ENCODE assay signal across 1 cellular context in genomic region chr17:67717624-67718324, GRCh38.
TF ChIP-seq lines count a peak whose summit lies in the region.

TSS of gene NOL11 (plus strand) at chr17:67717936. CDS start at chr17:67717948, 12 bp downstream.

TF ChIP-seq in K562, 482 proteins besides CTCF, POLR2A, EP300 and RAD21 (continued from another document and continues in another):
- TF ChIP-seq STAG1 (CRISPR knock-in tag; IDR thresholded peaks at IDR 0.05; ENCODE audit: borderline replicate concordance) (no peak), ZNF707 (CRISPR knock-in tag; conservative IDR thresholded peaks at IDR 0.05) (no peak), TCFL5 (CRISPR knock-in tag; conservative IDR thresholded peaks at IDR 0.05) (no peak), NFE2L1 (tag; IDR thresholded peaks at IDR 0.05; ENCODE audit: borderline replicate concordance, low read depth) (no peak), RBBP5 (IDR thresholded peaks at IDR 0.05; ENCODE audit: borderline replicate concordance, insufficient read depth, low read length, poor library complexity, severe bottlenecking) (peak; percentile 89), NR2C1 (IDR thresholded peaks at IDR 0.05) (no peak; the same call in 1 of the 2 replicates), NR2C1 (tag; IDR thresholded peaks at IDR 0.05) (no peak; the same call in 1 of the 2 replicates), MLLT1 (IDR thresholded peaks at IDR 0.05) (no peak), ZNF212 (CRISPR knock-in tag; IDR thresholded peaks at IDR 0.05) (no peak), PHTF2 (CRISPR knock-in tag; IDR thresholded peaks at IDR 0.05) (no peak), KHSRP (IDR thresholded peaks at IDR 0.05) (no peak), ZNF318 (IDR thresholded peaks at IDR 0.05; ENCODE audit: borderline replicate concordance in 1 of 2, low read depth in 1 of 2) (no peak), TEAD4 (IDR thresholded peaks at IDR 0.05; ENCODE audit: low read length) (peak; percentile 35; the same call in 1 of the 2 replicates), TEAD4 (CRISPR knock-in tag; IDR thresholded peaks at IDR 0.05; ENCODE audit: borderline replicate concordance) (no peak), ERF (CRISPR knock-in tag; IDR thresholded peaks at IDR 0.05) (peak; percentile 13; the same call in 1 of the 2 replicates), THRA (IDR thresholded peaks at IDR 0.05) (no peak), ZKSCAN3 (CRISPR knock-in tag; IDR thresholded peaks at IDR 0.05) (no peak), BDP1 (IDR thresholded peaks at IDR 0.05; ENCODE audit: insufficient read depth, insufficient read length) (no peak), ZKSCAN1 (IDR thresholded peaks at IDR 0.05; ENCODE audit: low read depth, low read length) (peak; percentile 75; the same call in 1 of the 2 replicates), BCOR (IDR thresholded peaks at IDR 0.05) (no peak), ZFP30 (CRISPR knock-in tag; IDR thresholded peaks at IDR 0.05; ENCODE audit: borderline replicate concordance) (no peak), ZNF76 (CRISPR knock-in tag; IDR thresholded peaks at IDR 0.05; ENCODE audit: borderline replicate concordance) (no peak), POLR2G (IDR thresholded peaks at IDR 0.05; ENCODE audit: low read depth, low read length) (peak; percentile 94), ZNF354B (CRISPR knock-in tag; IDR thresholded peaks at IDR 0.05) (no peak), PHF20 (IDR thresholded peaks at IDR 0.05; ENCODE audit: partially characterized antibody) (peak; percentile 86), POLR2AphosphoS5 (IDR thresholded peaks at IDR 0.05; ENCODE audit: control insufficient read depth, insufficient read depth, low read depth, low read length) (peak; percentile 96), TRIM28 (IDR thresholded peaks at IDR 0.05) (0 out of 2 replicates have a peak, but pooled peaks have one; percentile 15), KDM5B (IDR thresholded peaks at IDR 0.05; ENCODE audit: insufficient replicate concordance, low read depth, low read length) (peak; percentile 86), NR4A1 (CRISPR knock-in tag; IDR thresholded peaks at IDR 0.05) (no peak), NR4A1 (tag; IDR thresholded peaks at IDR 0.05) (no peak), KAT8 (IDR thresholded peaks at IDR 0.05; ENCODE audit: low read depth) (no peak; the same call in 1 of the 2 replicates), ZBTB43 (CRISPR knock-in tag; IDR thresholded peaks at IDR 0.05) (no peak), GATAD2A (IDR thresholded peaks at IDR 0.05) (no peak), PPARD (CRISPR knock-in tag; IDR thresholded peaks at IDR 0.05) (no peak), MAZ (CRISPR knock-in tag; conservative IDR thresholded peaks at IDR 0.05 in 1 of 2, IDR thresholded peaks at IDR 0.05 in 1 of 2) (peak; percentile 82 to 92), NFYB (IDR thresholded peaks at IDR 0.05; ENCODE audit: extremely low read depth, insufficient read length) (no peak), NFIC (IDR thresholded peaks at IDR 0.05) (peak; percentile 61), ZNF830 (CRISPR knock-in tag; IDR thresholded peaks at IDR 0.05) (no peak), XRCC3 (IDR thresholded peaks at IDR 0.05) (no peak), ZNF589 (CRISPR knock-in tag; IDR thresholded peaks at IDR 0.05; ENCODE audit: low read depth) (peak; percentile 10; the same call in 1 of the 2 replicates), ETV1 (tag; conservative IDR thresholded peaks at IDR 0.05; ENCODE audit: low read depth) (peak; percentile 96), ZNF224 (CRISPR knock-in tag; IDR thresholded peaks at IDR 0.05) (no peak), MTF1 (CRISPR knock-in tag; IDR thresholded peaks at IDR 0.05; ENCODE audit: borderline replicate concordance) (no peak), ZBTB8A (IDR thresholded peaks at IDR 0.05; ENCODE audit: partially characterized antibody) (no peak), HMG20B (CRISPR knock-in tag; IDR thresholded peaks at IDR 0.05) (no peak), CCNT2 (IDR thresholded peaks at IDR 0.05; ENCODE audit: borderline replicate concordance, extremely low read depth, insufficient read length, low read depth, low read length) (peak; percentile 79), RNF2 (IDR thresholded peaks at IDR 0.05) (peak; percentile 55; the same call in 1 of the 2 replicates)
- TF ChIP-seq, protein P1, sequence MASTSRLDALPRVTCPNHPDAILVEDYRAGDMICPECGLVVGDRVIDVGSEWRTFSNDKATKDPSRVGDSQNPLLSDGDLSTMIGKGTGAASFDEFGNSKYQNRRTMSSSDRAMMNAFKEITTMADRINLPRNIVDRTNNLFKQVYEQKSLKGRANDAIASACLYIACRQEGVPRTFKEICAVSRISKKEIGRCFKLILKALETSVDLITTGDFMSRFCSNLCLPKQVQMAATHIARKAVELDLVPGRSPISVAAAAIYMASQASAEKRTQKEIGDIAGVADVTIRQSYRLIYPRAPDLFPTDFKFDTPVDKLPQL (IDR thresholded peaks at IDR 0.05; ENCODE audit: extremely low read depth, insufficient read length), result no peak
- TF ChIP-seq, protein P2, sequence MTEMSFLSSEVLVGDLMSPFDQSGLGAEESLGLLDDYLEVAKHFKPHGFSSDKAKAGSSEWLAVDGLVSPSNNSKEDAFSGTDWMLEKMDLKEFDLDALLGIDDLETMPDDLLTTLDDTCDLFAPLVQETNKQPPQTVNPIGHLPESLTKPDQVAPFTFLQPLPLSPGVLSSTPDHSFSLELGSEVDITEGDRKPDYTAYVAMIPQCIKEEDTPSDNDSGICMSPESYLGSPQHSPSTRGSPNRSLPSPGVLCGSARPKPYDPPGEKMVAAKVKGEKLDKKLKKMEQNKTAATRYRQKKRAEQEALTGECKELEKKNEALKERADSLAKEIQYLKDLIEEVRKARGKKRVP (CRISPR knock-in tag; IDR thresholded peaks at IDR 0.05), result no peak
- TF ChIP-seq, protein P3, sequence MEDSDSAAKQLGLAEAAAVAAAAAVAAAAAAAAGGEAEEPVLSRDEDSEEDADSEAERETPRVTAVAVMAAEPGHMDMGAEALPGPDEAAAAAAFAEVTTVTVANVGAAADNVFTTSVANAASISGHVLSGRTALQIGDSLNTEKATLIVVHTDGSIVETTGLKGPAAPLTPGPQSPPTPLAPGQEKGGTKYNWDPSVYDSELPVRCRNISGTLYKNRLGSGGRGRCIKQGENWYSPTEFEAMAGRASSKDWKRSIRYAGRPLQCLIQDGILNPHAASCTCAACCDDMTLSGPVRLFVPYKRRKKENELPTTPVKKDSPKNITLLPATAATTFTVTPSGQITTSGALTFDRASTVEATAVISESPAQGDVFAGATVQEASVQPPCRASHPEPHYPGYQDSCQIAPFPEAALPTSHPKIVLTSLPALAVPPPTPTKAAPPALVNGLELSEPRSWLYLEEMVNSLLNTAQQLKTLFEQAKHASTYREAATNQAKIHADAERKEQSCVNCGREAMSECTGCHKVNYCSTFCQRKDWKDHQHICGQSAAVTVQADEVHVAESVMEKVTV (CRISPR knock-in tag; IDR thresholded peaks at IDR 0.05), result peak; percentile 60; the same call in 1 of the 2 replicates
